ENCODE assay signal across 20 cellular contexts in genomic region chr6:157850030-157850429, GRCh38. TPM values are rescaled to one million over a fixed set of nuclear protein-coding genes. Genes with fewer than 3 reads are reported as not detected.
DNase-seq lines count a peak whose midpoint lies in the region; ATAC-seq and TF ChIP-seq lines count a peak whose summit lies in the region.
"Had no signal": no experiment of that assay in that cellular context is flagged by ENCODE, and none has a peak within 500 bp of the region (broad histone marks: within the 10 kb centered on the region; RNA-seq: fewer than 3 reads in every experiment).

No MANE protein-coding gene starts in this region.

- H3K27ac ChIP-seq in heart left ventricle: no peak overlapping the region
- no peak overlapping the region for H3K27ac ChIP-seq in GM23248
- H3K27ac ChIP-seq: ovary, sigmoid colon, thoracic aorta had no signal

- DNase-seq in heart left ventricle: no peak
- no peak for DNase-seq in cardiac septum (ENCODE audit: low spot score)
- DNase-seq in activated B cell treated with CpG ODN at 0.5 μM for 24 hours: no peak
- no peak for DNase-seq in memory B cell (ENCODE audit: low spot score in 2 of 2)
- no peak for DNase-seq in NCI-H1694 (lab: John Stamatoyannopoulos, UW)
- no peak for DNase-seq in GM23248
- DNase-seq: activated CD4-positive, alpha-beta T cell treated with anti-CD3 and anti-CD28 coated beads, Interleukin-2, amount 50 U/mL, for 1 hour; activated T-cell treated with anti-CD3 and anti-CD28 coated beads for 4 hours; amniotic stem cell; dermis blood vessel endothelial cell; immature natural killer cell; NCI-H226; NCI-H774; ovary; SHP77 treated with DMSO at 0.1 percent for 48 hours; sigmoid colon had no signal

- H3K79me2 ChIP-seq in GM23248 (ENCODE audit: insufficient read depth): peaks cover 100% of the 10 kb centered on the region

- H3K4me3 Mint-ChIP-seq in activated B cell treated with CpG ODN at 0.5 μM for 24 hours: no peak overlapping the region
- no peak overlapping the region for H3K4me3 Mint-ChIP-seq in memory B cell
- H3K4me3 Mint-ChIP-seq: immature natural killer cell had no signal

- peaks cover 21% of the 10 kb centered on the region for H4K20me1 ChIP-seq in GM23248 (ENCODE audit: insufficient read depth)

- no peak for TF ChIP-seq POLR2A in heart left ventricle (IDR thresholded peaks at IDR 0.05)

- peaks cover 11% of the 10 kb centered on the region for H3K9me3 Mint-ChIP-seq in activated B cell treated with CpG ODN at 0.5 μM for 24 hours
- peaks cover 12% of the 10 kb centered on the region for H3K9me3 Mint-ChIP-seq in memory B cell

- in situ Hi-C loops in GM23248 (cut with MboI): no loop called here

- no peak overlapping the region for H3K4me2 ChIP-seq in GM23248 (ENCODE audit: unreplicated experiment)

- CTCF ChIA-PET in activated B cell treated with CpG ODN at 0.5 μM for 24 hours (lab: Charles Lee): no interaction called here

- H3K27ac Mint-ChIP-seq in activated B cell treated with CpG ODN at 0.5 μM for 24 hours (peak overlapping the region; percentile 21), memory B cell (peak overlapping the region; percentile 9)

- H3K36me3 ChIP-seq in heart left ventricle (no peaks in the 10 kb centered on the region), GM23248 (ENCODE audit: low read depth) (0 out of 2 replicates have a peak, but pooled peaks cover 3% of the 10 kb centered on the region)
- H3K36me3 ChIP-seq: ovary, sigmoid colon, thoracic aorta had no signal

- H3K27me3 ChIP-seq in heart left ventricle: no peaks in the 10 kb centered on the region
- no peaks in the 10 kb centered on the region for H3K27me3 ChIP-seq in GM23248 (replicated peaks; ENCODE audit: insufficient read depth)
- H3K27me3 ChIP-seq: ovary, sigmoid colon had no signal

- H3K36me3 Mint-ChIP-seq in activated B cell treated with CpG ODN at 0.5 μM for 24 hours (ENCODE audit: low read depth) (peaks cover 38% of the 10 kb centered on the region), memory B cell (peaks cover 17% of the 10 kb centered on the region)

- intact Hi-C loops in heart left ventricle (cut with DNase I): no loop called here
- intact Hi-C loops in cardiac septum (cut with DNase I): no loop called here
- intact Hi-C loops in activated B cell treated with CpG ODN at 0.5 μM for 24 hours (cut with micrococcal nuclease): no loop called here

- no peak for TF ChIP-seq CTCF in heart left ventricle (IDR thresholded peaks at IDR 0.05)
- no peak for TF ChIP-seq CTCF in activated B cell treated with CpG ODN at 0.5 μM for 24 hours (IDR thresholded peaks at IDR 0.05)

- H3K4me1 ChIP-seq in heart left ventricle: peaks cover 0 to 52% (median 28%) of the 10 kb centered on the region in 12 donors
- H3K4me1 ChIP-seq in GM23248 (ENCODE audit: insufficient read depth): peaks cover 31% of the 10 kb centered on the region

- ATAC-seq in heart left ventricle: peak in 3 of 4 donors; percentile 17 to 52 (median 47)
- no peak for ATAC-seq in activated B cell treated with CpG ODN at 0.5 μM for 24 hours (ENCODE audit: low read depth)
- ATAC-seq in memory B cell (ENCODE audit: low read depth): no peak
- no peak for ATAC-seq in HG03039 (IDR thresholded peaks at IDR 0.05; ENCODE audit: unreplicated experiment)

- H3K9me3 ChIP-seq in heart left ventricle (peaks cover 0 to 25% (median 14%) of the 10 kb centered on the region in 12 donors), GM23248 (ENCODE audit: low read depth) (no peaks in the 10 kb centered on the region)
- H3K9me3 ChIP-seq: ovary had no signal

- H3K9ac ChIP-seq in GM23248: no peak overlapping the region

- H3K4me3 ChIP-seq in heart left ventricle: no peak overlapping the region
- no peak overlapping the region for H3K4me3 ChIP-seq in GM23248
- H3K4me3 ChIP-seq: lung, ovary, sigmoid colon, thoracic aorta had no signal

- H3F3A ChIP-seq in GM23248 (ENCODE audit: insufficient read depth): peaks cover 61% of the 10 kb centered on the region

- no peaks in the 10 kb centered on the region for H3K9me2 ChIP-seq in GM23248 (ENCODE audit: insufficient read depth)

- no peak overlapping the region for H2AFZ ChIP-seq in GM23248

- H3K27me3 Mint-ChIP-seq in activated B cell treated with CpG ODN at 0.5 μM for 24 hours (no peaks in the 10 kb centered on the region), memory B cell (no peaks in the 10 kb centered on the region)

- WGBS in heart left ventricle, 4 donors: 73 to 84% (median 80%) methylated on average over 4 of the region's 4 CpGs
- WGBS in GM23248 (ENCODE audit: low coverage in 1 of 2, low lambda C conversion rate in 2 of 2, missing lambda C conversion rate in 2 of 2), 2 experiments: 56 to 64% methylated on average over 4 of the region's 4 CpGs

- H3K4me1 Mint-ChIP-seq in activated B cell treated with CpG ODN at 0.5 μM for 24 hours (peaks cover 67% of the 10 kb centered on the region), memory B cell (peaks cover 40% of the 10 kb centered on the region)

- POLR2A ChIA-PET in activated B cell treated with CpG ODN at 0.5 μM for 24 hours (lab: Charles Lee): no interaction called here

RNA-seq across cellular contexts. Expression of gene SNX9, which starts 27.0 kb away (rescaled TPM):
- total RNA-seq in heart left ventricle: 10 to 100 TPM; 27.6 to 44.0 (median 32.7) TPM
- polyA plus RNA-seq in heart left ventricle: 10 to 100 TPM; 15.4 to 30.2 TPM
- total RNA-seq in cardiac septum: 34.2 TPM
- total RNA-seq in activated B cell treated with CpG ODN at 0.5 μM for 24 hours: 38.8 and 40.0 TPM in 2 replicates
- total RNA-seq in GM23248 (2014; rRNA removed; shearing (Covaris generic)): 77.8 and 89.6 TPM in 2 replicates
- 76.5 and 80.4 TPM in 2 replicates for polyA plus RNA-seq in GM23248 (2016; fragmentation: Nextera tagmentation; extraction: Ambion mirVana)
- total RNA-seq: OCI-LY7 had no signal

Comparison
In these comparisons a context has a peak if more than half of its experiments do, and no peak if none do; other contexts are left out.
1. ATAC-seq: peak in heart left ventricle (3 of 4); none in activated B cell treated with CpG ODN at 0.5 μM for 24 hours (single experiment), memory B cell (single experiment) and HG03039 (single experiment).